ENCODE assay signal across 19 cellular contexts in genomic region chr15:94277485-94277884, GRCh38. TPM values are rescaled to one million over a fixed set of nuclear protein-coding genes. Genes with fewer than 3 reads are reported as not detected.
DNase-seq lines count a peak whose midpoint lies in the region; ATAC-seq and TF ChIP-seq lines count a peak whose summit lies in the region.
"Had no signal": no experiment of that assay in that cellular context is flagged by ENCODE, and none has a peak within 500 bp of the region (broad histone marks: within the 10 kb centered on the region; RNA-seq: fewer than 3 reads in every experiment).

No MANE protein-coding gene starts in this region.

- H3K9me3 ChIP-seq in Peyer's patch = no peaks in the 10 kb centered on the region
- H3K9me3 ChIP-seq: Caco-2 had no signal

- no peaks in the 10 kb centered on the region for H3K36me3 ChIP-seq in Peyer's patch

- H3K27me3 ChIP-seq in Peyer's patch = no peaks in the 10 kb centered on the region

- TF ChIP-seq POLR2A in Peyer's patch (IDR thresholded peaks at IDR 0.05) = no peak

- DNase-seq in DMS79 treated with DMSO at 0.1 percent for 48 hours (lab: John Stamatoyannopoulos, UW) = no peak
- no peak for DNase-seq in A172 (ENCODE audit: low spot score)
- DNase-seq in Peyer's patch = no peak
- DNase-seq: Caco-2, HCEC 1CT, MV-4-11, NCI-H526 treated with DMSO at 0.1 percent for 48 hours, T-cell, T-helper 9 cell had no signal

- peak; percentile 37 for ATAC-seq in GM18861 (IDR thresholded peaks at IDR 0.05; ENCODE audit: unreplicated experiment)
- ATAC-seq in GM21786 (IDR thresholded peaks at IDR 0.05; ENCODE audit: unreplicated experiment) = peak; percentile 43
- peak; percentile 36 for ATAC-seq in HG03439 (IDR thresholded peaks at IDR 0.05; ENCODE audit: unreplicated experiment)
- no peak for ATAC-seq in GM18858 (IDR thresholded peaks at IDR 0.05; ENCODE audit: unreplicated experiment)
- ATAC-seq: Panc1, Right ventricle myocardium inferior, T-cell had no signal

- TF ChIP-seq CTCF in VCaP (conservative IDR thresholded peaks at IDR 0.05) = no peak
- no peak for TF ChIP-seq CTCF in Peyer's patch (IDR thresholded peaks at IDR 0.05)

- peaks cover 0 to 2% (median 0%) of the 10 kb centered on the region in 4 donors for H3K4me1 ChIP-seq in Peyer's patch
- H3K4me1 ChIP-seq: Caco-2 had no signal

- no peak overlapping the region for H3K4me3 ChIP-seq in Peyer's patch
- H3K4me3 ChIP-seq: SK-N-MC had no signal

- H3K27ac ChIP-seq in VCaP = peak overlapping the region; percentile 34
- no peak overlapping the region for H3K27ac ChIP-seq in Peyer's patch
- H3K27ac ChIP-seq: HL-60, SK-N-MC had no signal

RNA-seq across cellular contexts. Expression of gene MCTP2, which starts 46.1 kb away (rescaled TPM):
- not detected in 2 replicates for total RNA-seq in A172 (2014; rRNA removed; shearing (Covaris generic))
- 100 to 1,000 TPM in 1 of 4 donors, 10 to 100 TPM in 3; 40.8 to 241 (median 74.0) TPM for total RNA-seq in Peyer's patch
- total RNA-seq: G401 had no signal

Comparison
In these comparisons a context has a peak if more than half of its experiments do, and no peak if none do; other contexts are left out.
1. RNA of gene MCTP2, which starts 46.1 kb away (total RNA-seq): 40.8 to 241 TPM in Peyer's patch; not detected in A172; every median in the first group is over 10 times any median in the second.